ENCODE assay signal across 12 cellular contexts in the genomic region with DNA sequence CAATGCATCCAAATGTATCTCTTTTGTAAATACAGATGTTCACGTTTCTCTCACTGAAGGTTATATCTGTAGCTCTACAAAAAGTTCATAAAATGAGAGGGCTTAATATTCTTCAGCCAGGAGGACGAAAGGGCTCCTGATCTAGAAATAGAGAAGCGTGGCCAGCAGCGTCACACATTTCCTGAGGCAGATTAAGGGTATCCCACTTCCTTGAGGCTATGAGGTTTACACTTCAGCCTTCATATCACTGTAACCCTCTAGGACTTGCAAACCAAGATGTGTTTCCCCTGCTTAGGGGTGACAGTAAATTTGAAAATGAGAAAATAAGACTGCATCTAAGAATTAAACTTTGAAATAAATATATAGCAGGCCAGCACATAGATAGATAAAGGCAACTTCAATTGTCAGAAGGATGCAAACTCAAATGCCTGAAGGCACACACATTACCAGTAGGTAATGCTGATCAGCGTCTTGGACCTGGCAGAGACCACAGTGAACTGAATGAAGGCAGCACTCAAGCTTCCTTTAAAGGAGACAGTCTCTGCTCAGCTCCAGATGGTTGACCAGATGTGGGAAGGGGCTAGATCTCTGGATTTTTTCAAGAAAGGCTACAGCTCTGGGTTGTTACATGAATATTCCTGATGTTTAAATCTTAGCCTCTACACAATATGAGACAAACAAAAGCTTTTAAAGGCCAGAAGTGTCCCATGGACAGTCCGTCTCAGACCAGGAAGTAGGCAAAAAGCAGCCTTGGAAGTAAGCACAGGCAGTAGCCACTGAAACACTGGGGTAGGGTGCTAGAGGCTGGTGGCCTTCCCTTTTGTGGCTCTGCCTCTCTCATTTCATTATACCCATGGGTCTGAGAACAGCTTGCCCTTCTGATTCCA.
A peak's percentile ranks its signal among the peaks of the same experiment; 100 is the strongest.
DNase-seq lines count a peak whose midpoint lies in the region; ATAC-seq and TF ChIP-seq lines count a peak whose summit lies in the region.
"Had no signal": no experiment of that assay in that cellular context is flagged by ENCODE, and none has a peak within 500 bp of the region (broad histone marks: within the 10 kb centered on the region; RNA-seq: fewer than 3 reads in every experiment).

No MANE protein-coding gene starts in this region.

- intact Hi-C loops in lower lobe of right lung (cut with DNase I), result no loop called here
- intact Hi-C loops in activated CD4-positive, alpha-beta T cell treated with anti-CD3 and anti-CD28 coated beads, Interleukin-2, amount 10 ng/mL, durations not matched to agents 24 days and 14 days (cut with micrococcal nuclease), result no loop called here

- H3K27me3 ChIP-seq in lower lobe of right lung (ENCODE audit: low read depth), result no peaks in the 10 kb centered on the region
- H3K27me3 ChIP-seq: upper lobe of left lung had no signal

- no peak overlapping the region for H3K4me3 Mint-ChIP-seq in activated CD4-positive, alpha-beta T cell treated with anti-CD3 and anti-CD28 coated beads, Interleukin-2, amount 10 ng/mL, durations not matched to agents 24 days and 14 days
- no peak overlapping the region for H3K4me3 Mint-ChIP-seq in activated T-cell treated with anti-CD3 and anti-CD28 coated beads, Interleukin-2, amount 50 U/mL, for 72 hours

- H3K27ac Mint-ChIP-seq in activated CD4-positive, alpha-beta T cell treated with anti-CD3 and anti-CD28 coated beads, Interleukin-2, amount 10 ng/mL, durations not matched to agents 24 days and 14 days, result no peak overlapping the region
- no peak overlapping the region for H3K27ac Mint-ChIP-seq in activated T-cell treated with anti-CD3 and anti-CD28 coated beads, Interleukin-2, amount 50 U/mL, for 72 hours

- H3K9me3 ChIP-seq in lower lobe of right lung, result no peaks in the 10 kb centered on the region
- H3K9me3 ChIP-seq: upper lobe of left lung had no signal

- H3K9me3 Mint-ChIP-seq in activated CD4-positive, alpha-beta T cell treated with anti-CD3 and anti-CD28 coated beads, Interleukin-2, amount 10 ng/mL, durations not matched to agents 24 days and 14 days, result no peaks in the 10 kb centered on the region
- H3K9me3 Mint-ChIP-seq in activated T-cell treated with anti-CD3 and anti-CD28 coated beads, Interleukin-2, amount 50 U/mL, for 72 hours, result peaks cover 0 to 4% of the 10 kb centered on the region in 2 donors

- no peak for TF ChIP-seq CTCF in lower lobe of right lung (IDR thresholded peaks at IDR 0.05)

- peak overlapping the region; percentile 54 for H3K27ac ChIP-seq in lower lobe of right lung
- H3K27ac ChIP-seq: upper lobe of left lung, WERI-Rb-1 had no signal

- peaks cover 6% of the 10 kb centered on the region for H3K4me1 ChIP-seq in lower lobe of right lung

- H3K4me1 Mint-ChIP-seq in activated CD4-positive, alpha-beta T cell treated with anti-CD3 and anti-CD28 coated beads, Interleukin-2, amount 10 ng/mL, durations not matched to agents 24 days and 14 days, result no peaks in the 10 kb centered on the region
- peaks cover 6% of the 10 kb centered on the region for H3K4me1 Mint-ChIP-seq in activated T-cell treated with anti-CD3 and anti-CD28 coated beads, Interleukin-2, amount 50 U/mL, for 72 hours (ENCODE audit: low read depth)

- peaks cover 7% of the 10 kb centered on the region for H3K27me3 Mint-ChIP-seq in activated CD4-positive, alpha-beta T cell treated with anti-CD3 and anti-CD28 coated beads, Interleukin-2, amount 10 ng/mL, durations not matched to agents 24 days and 14 days
- peaks cover 5% of the 10 kb centered on the region for H3K27me3 Mint-ChIP-seq in activated T-cell treated with anti-CD3 and anti-CD28 coated beads, Interleukin-2, amount 50 U/mL, for 72 hours (ENCODE audit: low read depth)

- no peaks in the 10 kb centered on the region for H3K36me3 ChIP-seq in lower lobe of right lung
- H3K36me3 ChIP-seq: upper lobe of left lung, WERI-Rb-1 had no signal

- ATAC-seq in GM18870 (IDR thresholded peaks at IDR 0.05; ENCODE audit: unreplicated experiment) (peak; percentile 34), GM21786 (IDR thresholded peaks at IDR 0.05; ENCODE audit: unreplicated experiment) (peak; percentile 44), HG03442 (IDR thresholded peaks at IDR 0.05; ENCODE audit: unreplicated experiment) (peak; percentile 36), lower lobe of right lung (peak; percentile 48 to 58)
- no peak for ATAC-seq in activated T-cell treated with anti-CD3 and anti-CD28 coated beads, Interleukin-2, amount 50 U/mL, for 72 hours (replicated peaks in 1 of 2)

- no peak overlapping the region for H3K4me3 ChIP-seq in lower lobe of right lung
- H3K4me3 ChIP-seq: upper lobe of left lung had no signal

- no peaks in the 10 kb centered on the region for H3K36me3 Mint-ChIP-seq in activated CD4-positive, alpha-beta T cell treated with anti-CD3 and anti-CD28 coated beads, Interleukin-2, amount 10 ng/mL, durations not matched to agents 24 days and 14 days (ENCODE audit: low read depth)
- no peaks in the 10 kb centered on the region for H3K36me3 Mint-ChIP-seq in activated T-cell treated with anti-CD3 and anti-CD28 coated beads, Interleukin-2, amount 50 U/mL, for 72 hours (ENCODE audit: insufficient read depth in 2 of 2)

- DNase-seq in lower lobe of right lung, result no peak
- DNase-seq in activated CD4-positive, alpha-beta T cell treated with anti-CD3 and anti-CD28 coated beads, Interleukin-2, amount 10 ng/mL, durations not matched to agents 24 days and 14 days, result no peak
- DNase-seq in mesenteric fat pad (ENCODE audit: low spot score), result no peak
- DNase-seq in activated T-cell treated with anti-CD3 and anti-CD28 coated beads, Interleukin-2, amount 50 U/mL, for 72 hours, result no peak
- no peak for DNase-seq in ecto neural progenitor cell (ENCODE audit: low spot score)
- DNase-seq: mesendoderm, NCI-H510A, upper lobe of left lung, WERI-Rb-1 had no signal

Comparison
In these comparisons a context has a peak if more than half of its experiments do, and no peak if none do; other contexts are left out.
1. ATAC-seq: peak in GM18870 (single experiment), GM21786 (single experiment), HG03442 (single experiment) and lower lobe of right lung (2 of 2); none in activated T-cell treated with anti-CD3 and anti-CD28 coated beads, Interleukin-2, amount 50 U/mL, for 72 hours (0 of 2).